ENCODE assay signal across 10 cellular contexts in the genomic region with DNA sequence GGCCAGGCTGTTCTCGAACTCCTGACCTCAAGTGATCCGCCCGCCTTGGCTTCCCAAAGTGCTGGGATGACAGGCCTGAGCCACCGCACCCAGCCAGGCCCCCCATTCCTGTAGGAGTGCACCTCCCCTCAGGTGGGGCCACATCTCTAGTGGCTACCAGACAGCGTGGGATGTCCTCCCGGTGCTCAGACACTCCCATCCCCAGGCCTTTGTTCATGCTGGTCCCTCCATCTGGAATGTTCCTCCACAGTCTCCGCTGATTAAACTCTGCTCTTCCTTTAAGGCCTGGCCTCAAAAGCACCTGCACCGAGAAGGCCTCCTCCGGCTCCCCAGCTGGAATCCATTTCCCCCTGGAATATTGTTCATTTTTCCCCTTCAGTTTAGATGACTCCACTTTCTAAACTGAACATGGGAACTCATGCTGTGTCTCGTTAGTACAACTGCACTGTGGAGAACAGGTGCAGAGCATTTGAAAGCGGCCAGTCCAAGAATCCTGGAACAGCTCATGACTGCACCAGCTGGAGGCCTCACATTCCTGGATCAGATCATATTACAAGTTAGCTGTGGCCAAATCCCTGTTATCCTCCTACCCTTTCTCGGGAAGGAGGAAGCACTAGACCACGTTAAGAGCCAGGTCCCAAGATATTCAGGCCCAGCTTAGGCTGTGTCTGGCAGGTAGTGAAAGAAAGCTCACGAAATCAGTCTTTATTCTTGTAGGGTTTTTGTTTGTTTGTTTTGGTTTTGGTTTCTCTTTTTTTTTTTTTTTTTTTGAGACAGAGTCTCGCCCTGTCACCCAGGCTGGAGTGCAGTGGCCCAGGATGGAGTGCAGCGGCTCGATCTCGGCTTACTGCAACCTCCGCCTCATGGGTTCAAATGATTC. TPM values are rescaled to one million over a fixed set of nuclear protein-coding genes. Genes with fewer than 3 reads are reported as not detected.
DNase-seq lines count a peak whose midpoint lies in the region; ATAC-seq, FAIRE-seq and TF ChIP-seq lines count a peak whose summit lies in the region.
"Had no signal": no experiment of that assay in that cellular context is flagged by ENCODE, and none has a peak within 500 bp of the region (broad histone marks: within the 10 kb centered on the region; RNA-seq: fewer than 3 reads in every experiment).

No MANE protein-coding gene starts in this region.

- FAIRE-seq in H1 (lab: Jason Lieb, UNC) = peak; percentile 86

- DNase-seq in HAP-1 (ENCODE audit: low spot score in 2 of 2) (peak; percentile 83 to 95), NCI-H526 (lab: John Stamatoyannopoulos, UW) (peak; percentile 27 to 83), H1 (ENCODE audit: low read depth in 1 of 2, low spot score in 2 of 2) (peak in 1 of 2 experiments; percentile 52), GF-D8 (lab: John Stamatoyannopoulos, UW) (no peak), Ammon's horn (ENCODE audit: low spot score) (no peak)
- DNase-seq: natural killer cell had no signal

- H3K79me2 ChIP-seq in H1 (ENCODE audit: control insufficient read depth in 1 of 2, insufficient read depth in 2 of 2, low read length in 2 of 2) = no peaks in the 10 kb centered on the region

- no peak for TF ChIP-seq CTCF in H1 (IDR thresholded peaks at IDR 0.05; ENCODE audit: control extremely low read depth in 1 of 3, insufficient read depth in 1 of 3, low read depth in 1 of 3, low read length in 3 of 3)

- 0 out of 2 replicates have a peak overlapping the region, but pooled peaks have one; percentile 72 for H2BK15ac ChIP-seq in H1 (ENCODE audit: low read length)

- peaks cover 25% of the 10 kb centered on the region for H3K4me1 ChIP-seq in HAP-1
- peaks cover 4 to 12% (median 6%) of the 10 kb centered on the region in 4 experiments; a peak in 6 of 7 replicates for H3K4me1 ChIP-seq in H1 (replicated peaks in 1 of 4; ENCODE audit: control insufficient read depth in 3 of 4, insufficient read depth in 4 of 4, low read length in 3 of 4)
- peaks cover 9% of the 10 kb centered on the region for H3K4me1 ChIP-seq in muscle layer of colon (ENCODE audit: insufficient read depth, low read length)

- CTCF ChIA-PET in H1 (lab: Charles Lee; ENCODE audit: partially characterized antibody) = interaction anchor here (1.0 to 3.5 kb wide), 7 partner anchors 14 to 74 kb away, joined by 3 to 19 read pairs (median 4); no protein-coding TSS in a partner anchor

- H3K4me3 ChIP-seq in HAP-1 (no peak overlapping the region), H1 (ENCODE audit: extremely low read depth in 1 of 4, insufficient read depth in 2 of 4, low read depth in 3 of 4, low read length in 4 of 4) (no peak overlapping the region), muscle layer of colon (ENCODE audit: low read depth in 1 of 2, low read length in 2 of 2) (no peak overlapping the region)

- no peak overlapping the region for H4K8ac ChIP-seq in H1 (ENCODE audit: extremely low read depth, insufficient read depth, low read length)

- H3K79me1 ChIP-seq in H1 (ENCODE audit: low read depth, low read length) = no peaks in the 10 kb centered on the region

- H3K4me2 ChIP-seq in H1 (ENCODE audit: insufficient read depth in 1 of 2, low read depth in 2 of 2, low read length in 2 of 2) = peak overlapping the region; percentile 30 to 48
- H3K4me2 ChIP-seq: KMS-11 had no signal

- H2BK20ac ChIP-seq in H1 (ENCODE audit: low read length) = peak overlapping the region; percentile 75; the same call in 1 of the 2 replicates

- peak overlapping the region; percentile 94 for H3K18ac ChIP-seq in H1 (ENCODE audit: extremely low read depth, low read length)

- no peak overlapping the region for H3K14ac ChIP-seq in H1 (ENCODE audit: insufficient read length)

- TF ChIP-seq EP300 in H1 (IDR thresholded peaks at IDR 0.05; ENCODE audit: borderline replicate concordance in 1 of 2, low read depth in 2 of 2, low read length in 2 of 2) = no peak

- in situ Hi-C loops in HAP-1 (cut with MboI; ENCODE audit: low sequenced_read_pairs) = no loop called here

- 0 out of 4 replicates have a peak, but pooled peaks of 1 of the 2 experiments have one; percentile 16 for TF ChIP-seq RAD21 in H1 (IDR thresholded peaks at IDR 0.05 in 1 of 2, conservative IDR thresholded peaks at IDR 0.05 in 1 of 2; ENCODE audit: low read depth in 2 of 2, low read length in 2 of 2)

- no peak for ATAC-seq in HG03354 (IDR thresholded peaks at IDR 0.05; ENCODE audit: poor library complexity, severe bottlenecking, unreplicated experiment)
- no peak for ATAC-seq in GM19324 (IDR thresholded peaks at IDR 0.05; ENCODE audit: low FRiP score, unreplicated experiment)

- H3K27me3 ChIP-seq in HAP-1 (ENCODE audit: low read depth) (no peaks in the 10 kb centered on the region), H1 (replicated peaks in 1 of 4; ENCODE audit: control insufficient read depth in 3 of 4, extremely low read depth in 1 of 4, insufficient read depth in 3 of 4, low read length in 3 of 4) (no peaks in the 10 kb centered on the region), muscle layer of colon (ENCODE audit: control insufficient read depth in 1 of 2, insufficient read depth in 2 of 2, low read length in 2 of 2) (no peaks in the 10 kb centered on the region)

- no peaks in the 10 kb centered on the region for H3K36me3 ChIP-seq in HAP-1 (replicated peaks)
- no peaks in the 10 kb centered on the region for H3K36me3 ChIP-seq in H1 (ENCODE audit: control insufficient read depth in 2 of 4, insufficient read depth in 4 of 4, low read length in 3 of 4)
- H3K36me3 ChIP-seq in muscle layer of colon (ENCODE audit: insufficient read depth, low read length) = no peaks in the 10 kb centered on the region

- no peak overlapping the region for H2AK5ac ChIP-seq in H1 (ENCODE audit: low read depth, low read length)

- H2BK12ac ChIP-seq in H1 (ENCODE audit: low read depth, low read length) = peak overlapping the region; percentile 43; the same call in 1 of the 2 replicates

- POLR2A ChIA-PET in H1 (lab: Charles Lee; ENCODE audit: partially characterized antibody) = interaction anchor here (0.7 to 5.1 kb wide), 8 partner anchors 10 to 54 kb away, joined by 3 to 30 read pairs (median 5); no protein-coding TSS in a partner anchor

- no peaks in the 10 kb centered on the region for H4K20me1 ChIP-seq in H1 (replicated peaks in 1 of 2; ENCODE audit: control insufficient read depth in 1 of 2, insufficient read depth in 2 of 2, low read length in 2 of 2)

- no peak overlapping the region for H3K4ac ChIP-seq in H1 (replicated peaks; ENCODE audit: insufficient read length, low read depth, low read length)

- no peak overlapping the region for H2BK120ac ChIP-seq in H1 (replicated peaks; ENCODE audit: low read depth, low read length)

- no peak overlapping the region for H4K5ac ChIP-seq in H1 (ENCODE audit: insufficient read length, low read depth, low read length)

- H4K91ac ChIP-seq in H1 (replicated peaks; ENCODE audit: insufficient read length, low read length) = peak overlapping the region; percentile 49

- H3K56ac ChIP-seq in H1 (replicated peaks; ENCODE audit: insufficient read length, low read depth, low read length) = no peak overlapping the region

- no peak overlapping the region for H3K23ac ChIP-seq in H1 (ENCODE audit: insufficient read length)

- H3K27ac ChIP-seq in H1 (ENCODE audit: low read depth, low read length) = 0 out of 2 replicates have a peak overlapping the region, but pooled peaks have one; percentile 31
- H3K27ac ChIP-seq in muscle layer of colon (ENCODE audit: low read depth, low read length) = peak overlapping the region; percentile 54
- H3K27ac ChIP-seq: KMS-11 had no signal

- H3K9me3 ChIP-seq in HAP-1 (no peaks in the 10 kb centered on the region), H1 (ENCODE audit: insufficient read depth in 2 of 2, low read depth in 1 of 2, low read length in 1 of 2) (no peaks in the 10 kb centered on the region), muscle layer of colon (ENCODE audit: low read length) (no peaks in the 10 kb centered on the region)

- peak overlapping the region; percentile 12 for H2BK5ac ChIP-seq in H1 (ENCODE audit: low read depth, low read length)

- H2AFZ ChIP-seq in H1 (ENCODE audit: low read length) = no peak overlapping the region

- no peak for TF ChIP-seq POLR2A in H1 (IDR thresholded peaks at IDR 0.05; ENCODE audit: control extremely low read depth in 1 of 2, low read depth in 2 of 2, low read length in 2 of 2)

- H3K23me2 ChIP-seq in H1 (ENCODE audit: low read depth, low read length) = no peaks in the 10 kb centered on the region

- H3K9ac ChIP-seq in H1 (replicated peaks in 1 of 4; ENCODE audit: extremely low read depth in 1 of 4, low read depth in 3 of 4, low read length in 3 of 4) (peak overlapping the region in 1 of 4 experiments; percentile 40; a peak in 3 of 7 replicates), muscle layer of colon (ENCODE audit: low read length) (no peak overlapping the region)
- H3K9ac ChIP-seq: KMS-11 had no signal

- 73% methylated on average over 18 of the region's 19 CpGs; no CpG with 5 or more reads in 1 of the 2 experiments for WGBS in H1 (ENCODE audit: extremely low coverage in 1 of 2, insufficient coverage in 1 of 2, insufficient read length in 1 of 2, insufficient replicate concordance in 2 of 2, low coverage in 1 of 2, low lambda C conversion rate in 2 of 2, missing lambda C conversion rate in 1 of 2), 2 experiments

TF ChIP-seq in H1, 55 proteins besides CTCF, POLR2A, EP300 and RAD21 (continues in another document):
- peak; percentile 26 for TF ChIP-seq SIX5 (IDR thresholded peaks at IDR 0.05; ENCODE audit: low read depth, low read length)
- TF ChIP-seq ASH2L (IDR thresholded peaks at IDR 0.05; ENCODE audit: low read length) = peak; percentile 58
- no peak for TF ChIP-seq BRCA1 (IDR thresholded peaks at IDR 0.05; ENCODE audit: low read depth, low read length)
- no peak for TF ChIP-seq ATF3 (IDR thresholded peaks at IDR 0.05; ENCODE audit: insufficient read depth, low read depth, low read length)
- no peak for TF ChIP-seq CBX8 (IDR thresholded peaks at IDR 0.05; ENCODE audit: borderline replicate concordance, low read depth, low read length)
- peak; percentile 55 for TF ChIP-seq CTBP2 (IDR thresholded peaks at IDR 0.05; ENCODE audit: borderline replicate concordance, insufficient read depth, insufficient read length, low read length)
- 0 out of 2 replicates have a peak, but pooled peaks have one; percentile 8 for TF ChIP-seq CEBPB (IDR thresholded peaks at IDR 0.05; ENCODE audit: low read depth, low read length)

RNA-seq across cellular contexts. Expression of gene PRRC2B, which starts 10.8 kb away (rescaled TPM):
- total RNA-seq in H1 (2021; fragmentation: NEBNext Ultra II Directional; extraction: Animal tissue kit (Norgen Biotek cat#: 25700)) = 249 and 255 TPM in 2 replicates
- 37.3 and 55.3 TPM in 2 replicates for polyA plus RNA-seq in H1 (2011; rRNA removed)
- 32.6 TPM for polyA plus RNA-seq in H1 (2011; cell fraction: cytosol; rRNA removed)
- polyA plus RNA-seq in H1 (2011; cell fraction: nucleus; rRNA removed) = 115 TPM
- polyA plus RNA-seq in H1 (2012, experiment 1 of 2) = 96.3 to 122 TPM (median 108 TPM) in 4 replicates
- polyA plus RNA-seq in H1 (2012, experiment 2 of 2) = 52.2 TPM
- polyA plus RNA-seq in H1 (2013, experiment 1 of 2) = 64.3 TPM
- polyA plus RNA-seq in H1 (2013, experiment 2 of 2) = 64.7 TPM
- 102 and 131 TPM in 2 replicates for polyA minus RNA-seq in H1 (2011; rRNA and poly(A)+ RNA removed)
- 63.8 TPM for polyA minus RNA-seq in H1 (2011; cell fraction: cytosol; rRNA and poly(A)+ RNA removed)
- 69.0 TPM for polyA minus RNA-seq in H1 (2011; cell fraction: nucleus; rRNA and poly(A)+ RNA removed)

Comparison
In these comparisons a context has a peak if more than half of its experiments do, and no peak if none do; other contexts are left out.
1. DNase-seq: peak in HAP-1 (2 of 2) and NCI-H526 (2 of 2); none in GF-D8 (single experiment) and Ammon's horn (single experiment).